Comparison of ENCODE assay signal across 20 cellular contexts in genomic region chr5:171610053-171610452, GRCh38.
"Had no signal": no experiment of that assay in that cellular context is flagged by ENCODE, and none has a peak within 500 bp of the region (broad histone marks: within the 10 kb centered on the region; RNA-seq: fewer than 3 reads in every experiment).

No MANE protein-coding gene starts in this region.

- H3K36me3 ChIP-seq: SJSA1 had no signal

- H3K4me3 ChIP-seq: SJSA1, SK-N-MC had no signal

- ATAC-seq: HepG2 had no signal

- H3K9ac ChIP-seq: KMS-11 had no signal

- H3K4me1 ChIP-seq: SJSA1 had no signal

- H3K27ac ChIP-seq: KMS-11, SJSA1, SK-N-MC had no signal

- DNase-seq: IMR-90, Kasumi-1, MM.1S, NCI-H1092 treated with DMSO at 0.1 percent for 48 hours, NCI-H1436, NCI-H187, NCI-H2081 treated with DMSO at 0.1 percent for 48 hours, NCI-H2171, NCI-H226, NCI-H446, NCI-H510A, NCI-H524 treated with DMSO at 0.1 percent for 48 hours, Right ventricle myocardium superior, RPMI8226, SIG-M5 had no signal

- FAIRE-seq: HepG2, RCC 7860 had no signal

- H3K4me2 ChIP-seq: KMS-11 had no signal
